In genomic region chr12:23889069-23889440, GRCh38 we compare ENCODE assay signal across 23 cellular contexts.
DNase-seq lines count a peak whose midpoint lies in the region; ATAC-seq, FAIRE-seq and TF ChIP-seq lines count a peak whose summit lies in the region.
"Had no signal": no experiment of that assay in that cellular context is flagged by ENCODE, and none has a peak within 500 bp of the region (broad histone marks: within the 10 kb centered on the region; RNA-seq: fewer than 3 reads in every experiment).

No MANE protein-coding gene starts in this region.

- peak overlapping the region; percentile 71 for H2AFZ ChIP-seq in K562 (ENCODE audit: low read depth, low read length)
- H2AFZ ChIP-seq in neural cell (ENCODE audit: low read depth, low read length), result no peak overlapping the region
- H2AFZ ChIP-seq in neural progenitor cell (replicated peaks), result no peak overlapping the region

- no peak for ATAC-seq in K562
- ATAC-seq: A549; CD8-positive, alpha-beta T cell had no signal

- no peak for DNase-seq in K562 (ENCODE audit: extremely low read depth in 1 of 4, low spot score in 3 of 4)
- DNase-seq in endodermal cell, result no peak
- no peak for DNase-seq in neural progenitor cell (ENCODE audit: low spot score)
- DNase-seq in left ventricle myocardium inferior, result no peak
- DNase-seq in SHP77 (lab: John Stamatoyannopoulos, UW), result no peak
- DNase-seq in NCI-H1105 (lab: John Stamatoyannopoulos, UW), result no peak
- DNase-seq in NCI-H82 (lab: John Stamatoyannopoulos, UW), result no peak
- DNase-seq: AML-193; CD4-positive, alpha-beta T cell; CD8-positive, alpha-beta T cell; COR-L47; DMS 273 treated with DMSO at 0.1 percent for 48 hours; DMS79 treated with DMSO at 0.1 percent for 48 hours; GF-D8 had no signal

- in situ Hi-C loops in K562 (cut with MboI), result no loop called here

- TF ChIP-seq EP300 in K562 (IDR thresholded peaks at IDR 0.05; ENCODE audit: low read length) (no peak), neural cell (conservative IDR thresholded peaks at IDR 0.05; ENCODE audit: poor library complexity, severe bottlenecking) (no peak)

- peaks cover 9% of the 10 kb centered on the region for H3K36me3 Mint-ChIP-seq in endodermal cell (ENCODE audit: low read depth)
- H3K36me3 Mint-ChIP-seq in neural progenitor cell, result peaks cover 17% of the 10 kb centered on the region
- H3K36me3 Mint-ChIP-seq: CD8-positive, alpha-beta T cell had no signal

- H3K27me3 Mint-ChIP-seq in endodermal cell (ENCODE audit: insufficient read depth) (no peaks in the 10 kb centered on the region), neural progenitor cell (ENCODE audit: insufficient read depth, low read depth) (no peaks in the 10 kb centered on the region)
- H3K27me3 Mint-ChIP-seq: B cell; CD4-positive, alpha-beta T cell had no signal

- TF ChIP-seq POLR2A in K562 (conservative IDR thresholded peaks at IDR 0.05), result no peak

- H3K36me3 ChIP-seq in K562 (ENCODE audit: control insufficient read depth, insufficient read depth, low read length) (no peaks in the 10 kb centered on the region), endodermal cell (ENCODE audit: control insufficient read depth, insufficient read depth, low read length) (no peaks in the 10 kb centered on the region), neural cell (ENCODE audit: insufficient read depth, low read length) (no peaks in the 10 kb centered on the region), neural progenitor cell (peaks cover 26% of the 10 kb centered on the region), left ventricle myocardium inferior (no peaks in the 10 kb centered on the region)
- H3K36me3 ChIP-seq: BLaER1 treated with 17β-estradiol and CSF1 and Interleukin-3, amounts not matched to agents 10 nM and 100 nM had no signal

- H3K9ac ChIP-seq in K562 (ENCODE audit: insufficient read depth in 1 of 2, low read depth in 2 of 2, low read length in 2 of 2) (no peak overlapping the region), endodermal cell (ENCODE audit: extremely low read depth, low read length, poor library complexity, severe bottlenecking) (no peak overlapping the region), neural cell (ENCODE audit: low read length) (no peak overlapping the region), neural progenitor cell (no peak overlapping the region)
- H3K9ac ChIP-seq: BLaER1 treated with 17β-estradiol and CSF1 and Interleukin-3, amounts not matched to agents 10 nM and 100 nM had no signal

- TF ChIP-seq RAD21 in K562 (CRISPR knock-in tag; conservative IDR thresholded peaks at IDR 0.05 in 1 of 2, IDR thresholded peaks at IDR 0.05 in 1 of 2) (no peak), neural cell (conservative IDR thresholded peaks at IDR 0.05) (no peak)

- H3F3A ChIP-seq in neural cell (ENCODE audit: insufficient read depth, low read length, poor library complexity, severe bottlenecking), result no peaks in the 10 kb centered on the region
- no peaks in the 10 kb centered on the region for H3F3A ChIP-seq in neural progenitor cell (ENCODE audit: low read depth)

- no peaks in the 10 kb centered on the region for H3K9me2 ChIP-seq in neural cell (ENCODE audit: insufficient read depth, low read length)

- BruUV-seq in K562 (replicated peaks; lab: Mats Ljungman, UMichigan), result no TSS peak

- H3K27me3 ChIP-seq in K562 (ENCODE audit: control insufficient read depth in 2 of 2, insufficient read depth in 2 of 2, low read length in 2 of 2) (no peaks in the 10 kb centered on the region), endodermal cell (ENCODE audit: control insufficient read depth, insufficient read depth, low read length, poor library complexity, severe bottlenecking) (no peaks in the 10 kb centered on the region), neural cell (ENCODE audit: insufficient read depth, low read depth, low read length) (no peaks in the 10 kb centered on the region), neural progenitor cell (no peaks in the 10 kb centered on the region), left ventricle myocardium inferior (ENCODE audit: low read depth) (no peaks in the 10 kb centered on the region)
- H3K27me3 ChIP-seq: BLaER1 treated with 17β-estradiol and CSF1 and Interleukin-3, amounts not matched to agents 10 nM and 100 nM had no signal

- no peak for FAIRE-seq in K562 (lab: Jason Lieb, UNC)
- FAIRE-seq: A549, G401.6, GM12891, GM19239 had no signal

- H3K4me1 ChIP-seq in K562 (replicated peaks in 1 of 2; ENCODE audit: control insufficient read depth in 2 of 2, insufficient read depth in 2 of 2, low read length in 2 of 2) (peaks cover 0 to 28% of the 10 kb centered on the region in 2 experiments; a peak in 3 of 5 replicates), endodermal cell (ENCODE audit: control insufficient read depth, insufficient read depth, low read length) (peaks cover 3% of the 10 kb centered on the region), neural progenitor cell (peaks cover 18% of the 10 kb centered on the region), left ventricle myocardium inferior (no peaks in the 10 kb centered on the region)
- H3K4me1 ChIP-seq: A549 had no signal

- no peak overlapping the region for H3K4me3 ChIP-seq in K562
- H3K4me3 ChIP-seq in endodermal cell (ENCODE audit: low read length), result no peak overlapping the region
- H3K4me3 ChIP-seq in neural cell (ENCODE audit: low read length), result no peak overlapping the region
- no peak overlapping the region for H3K4me3 ChIP-seq in neural progenitor cell
- no peak overlapping the region for H3K4me3 ChIP-seq in left ventricle myocardium inferior
- H3K4me3 ChIP-seq: A549; BLaER1 treated with 17β-estradiol and CSF1 and Interleukin-3, amounts not matched to agents 10 nM and 100 nM had no signal

- H3K9me3 Mint-ChIP-seq in endodermal cell (no peaks in the 10 kb centered on the region), neural progenitor cell (no peaks in the 10 kb centered on the region)
- H3K9me3 Mint-ChIP-seq: CD4-positive, alpha-beta T cell had no signal

- H3K4me3 Mint-ChIP-seq in endodermal cell (no peak overlapping the region), neural progenitor cell (no peak overlapping the region)
- H3K4me3 Mint-ChIP-seq: B cell; CD4-positive, alpha-beta T cell; CD8-positive, alpha-beta T cell had no signal

- H3K4me2 ChIP-seq in K562 (ENCODE audit: insufficient read depth, low read length) (no peak overlapping the region), neural cell (ENCODE audit: low read length) (peak overlapping the region; percentile 5), neural progenitor cell (peak overlapping the region; percentile 19)
- H3K4me2 ChIP-seq: A549; BLaER1 treated with 17β-estradiol and CSF1 and Interleukin-3, amounts not matched to agents 10 nM and 100 nM had no signal

- POLR2A ChIA-PET in K562 (lab: Yijun Ruan, JAX), result no interaction called here

- H3K4me1 Mint-ChIP-seq in endodermal cell (peaks cover 35% of the 10 kb centered on the region), neural progenitor cell (peaks cover 17% of the 10 kb centered on the region)

- no peak for TF ChIP-seq CTCF in K562 (IDR thresholded peaks at IDR 0.05 in 2 of 3, conservative IDR thresholded peaks at IDR 0.05 in 1 of 3; ENCODE audit: insufficient read depth in 2 of 3, low read depth in 1 of 3, low read length in 3 of 3)
- no peak for TF ChIP-seq CTCF in endodermal cell (conservative IDR thresholded peaks at IDR 0.05)
- TF ChIP-seq CTCF in neural cell (IDR thresholded peaks at IDR 0.05; ENCODE audit: poor library complexity, severe bottlenecking), result no peak
- no peak for TF ChIP-seq CTCF in neural progenitor cell (IDR thresholded peaks at IDR 0.05)
- no peak for TF ChIP-seq CTCF in left ventricle myocardium inferior (IDR thresholded peaks at IDR 0.05; ENCODE audit: borderline replicate concordance)

- intact Hi-C loops in K562 (cut with micrococcal nuclease), result loop anchor here (5.0 kb wide), 1 partner anchor 167 kb away; no protein-coding TSS in a partner anchor
- intact Hi-C loops in left ventricle myocardium inferior (cut with micrococcal nuclease), result no loop called here

- H3K27ac ChIP-seq in K562 (ENCODE audit: extremely low read depth, low read depth, low read length) (no peak overlapping the region), endodermal cell (ENCODE audit: low read depth, low read length) (peak overlapping the region; percentile 44), neural cell (ENCODE audit: low read length) (no peak overlapping the region), neural progenitor cell (peak overlapping the region; percentile 41), left ventricle myocardium inferior (replicated peaks) (no peak overlapping the region)
- H3K27ac ChIP-seq: 22Rv1; A549; BLaER1 treated with 17β-estradiol and CSF1 and Interleukin-3, amounts not matched to agents 10 nM and 100 nM; C4-2B had no signal

- H3K27ac Mint-ChIP-seq in endodermal cell (peak overlapping the region; percentile 9), neural progenitor cell (peak overlapping the region; percentile 36)
- H3K27ac Mint-ChIP-seq: B cell; CD4-positive, alpha-beta T cell; CD8-positive, alpha-beta T cell had no signal

- H4K20me1 ChIP-seq in K562 (replicated peaks; ENCODE audit: control insufficient read depth, insufficient read depth, low read length), result no peaks in the 10 kb centered on the region
- H4K20me1 ChIP-seq in neural cell (ENCODE audit: insufficient read depth), result no peaks in the 10 kb centered on the region
- H4K20me1 ChIP-seq in neural progenitor cell (ENCODE audit: low read depth), result no peaks in the 10 kb centered on the region
- H4K20me1 ChIP-seq: BLaER1 treated with 17β-estradiol and CSF1 and Interleukin-3, amounts not matched to agents 10 nM and 100 nM had no signal

- H3K9me1 ChIP-seq in K562 (ENCODE audit: control insufficient read depth, insufficient read depth, low read length), result no peaks in the 10 kb centered on the region

- CTCF ChIA-PET in K562 (lab: Yijun Ruan, JAX; ENCODE audit: low intra/inter-chr PET ratio), result no interaction called here

- WGBS in K562 (ENCODE audit: insufficient coverage, low coverage, missing lambda C conversion rate), result 73% methylated on average over 4 of the region's 4 CpGs
- 94 to 100% methylated on average over 1 to 4 of the region's 4 CpGs for WGBS in endodermal cell (ENCODE audit: insufficient coverage in 1 of 2, insufficient read length in 1 of 2), 2 experiments

- H3K9me3 ChIP-seq in K562 (replicated peaks; ENCODE audit: control insufficient read depth, insufficient read depth, low read depth, low read length) (no peaks in the 10 kb centered on the region; the same call in 1 of the 2 replicates), endodermal cell (ENCODE audit: control insufficient read depth, low read length) (no peaks in the 10 kb centered on the region), neural cell (ENCODE audit: low read length) (no peaks in the 10 kb centered on the region), neural progenitor cell (ENCODE audit: low read depth) (no peaks in the 10 kb centered on the region), left ventricle myocardium inferior (replicated peaks) (no peaks in the 10 kb centered on the region)
- H3K9me3 ChIP-seq: A549; BLaER1 treated with 17β-estradiol and CSF1 and Interleukin-3, amounts not matched to agents 10 nM and 100 nM had no signal

- no peaks in the 10 kb centered on the region for H3K79me2 ChIP-seq in K562 (ENCODE audit: control insufficient read depth, insufficient read depth, low read length)
- peaks cover 42% of the 10 kb centered on the region for H3K79me2 ChIP-seq in neural cell (replicated peaks; ENCODE audit: insufficient read depth, low read length)
- peaks cover 69% of the 10 kb centered on the region for H3K79me2 ChIP-seq in neural progenitor cell (ENCODE audit: low read depth)

TF ChIP-seq in K562, 482 proteins besides CTCF, POLR2A, EP300 and RAD21 (continues in another document):
- TF ChIP-seq ZZZ3 (IDR thresholded peaks at IDR 0.05), result no peak

Comparison
In these comparisons a context has a peak if more than half of its experiments do, and no peak if none do; other contexts are left out.
1. H3K27ac ChIP-seq: peak in endodermal cell (single experiment) and neural progenitor cell (single experiment); none in K562 (single experiment), neural cell (single experiment) and left ventricle myocardium inferior (single experiment).